ENCODE assay signal across 9 cellular contexts in the genomic region with DNA sequence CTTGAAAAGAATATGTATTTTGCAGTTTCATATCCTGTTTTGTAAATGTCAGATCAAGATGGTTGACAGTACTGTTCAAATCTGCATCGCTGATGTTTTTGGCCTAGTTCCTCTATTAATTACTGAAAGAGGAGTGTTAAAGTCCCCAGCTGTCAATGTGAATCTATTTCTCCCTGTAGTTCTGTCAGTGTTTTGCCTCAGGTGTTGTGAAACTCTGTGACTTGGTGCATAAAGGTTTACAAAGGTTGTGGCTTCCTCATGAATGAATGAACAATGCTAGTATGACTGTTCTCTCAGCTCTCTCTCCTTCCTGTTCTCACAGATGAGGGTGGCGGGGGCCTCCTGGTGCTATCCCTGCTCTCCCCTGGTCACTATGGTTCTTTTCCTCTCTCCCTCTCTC.
DNase-seq lines count a peak whose midpoint lies in the region; ATAC-seq and TF ChIP-seq lines count a peak whose summit lies in the region.
"Had no signal": no experiment of that assay in that cellular context is flagged by ENCODE, and none has a peak within 500 bp of the region (broad histone marks: within the 10 kb centered on the region; RNA-seq: fewer than 3 reads in every experiment).

No MANE protein-coding gene starts in this region.

- H3K4me1 Mint-ChIP-seq in activated naive CD4-positive, alpha-beta T cell treated with anti-CD3 and anti-CD28 coated beads for 36 hours (ENCODE audit: low read depth) = peaks cover 16% of the 10 kb centered on the region

- TF ChIP-seq CTCF in transverse colon (IDR thresholded peaks at IDR 0.05) = no peak

- peak overlapping the region in 9 of 11 experiments; percentile 4 to 60 (median 33); a peak in 9 of 22 replicates for H3K27ac ChIP-seq in BLaER1 treated with 17β-estradiol and CSF1 and Interleukin-3, amounts not matched to agents 10 nM and 100 nM
- H3K27ac ChIP-seq in transverse colon = no peak overlapping the region

- peak overlapping the region in 4 of 11 experiments; percentile 13 to 41 (median 30); a peak in 4 of 22 replicates for H3K4me2 ChIP-seq in BLaER1 treated with 17β-estradiol and CSF1 and Interleukin-3, amounts not matched to agents 10 nM and 100 nM

- no peak for TF ChIP-seq POLR2A in transverse colon (IDR thresholded peaks at IDR 0.05)

- no peak overlapping the region for H3K9ac ChIP-seq in BLaER1 treated with 17β-estradiol and CSF1 and Interleukin-3, amounts not matched to agents 10 nM and 100 nM

- peaks cover 82 to 100% (median 89%) of the 10 kb centered on the region in 11 experiments for H3K36me3 ChIP-seq in BLaER1 treated with 17β-estradiol and CSF1 and Interleukin-3, amounts not matched to agents 10 nM and 100 nM
- H3K36me3 ChIP-seq in transverse colon = peaks cover 0 to 54% (median 17%) of the 10 kb centered on the region in 4 donors

- 60 to 76% methylated on average over 1 to 2 of the region's 2 CpGs for WGBS in transverse colon (ENCODE audit: low coverage in 1 of 2), 2 donors

- CTCF ChIA-PET in activated naive CD4-positive, alpha-beta T cell treated with anti-CD3 and anti-CD28 coated beads for 36 hours (lab: Charles Lee) = interaction anchor here (0.6 to 1.1 kb wide), 2 partner anchors 294 to 296 kb away, joined by 3 to 4 read pairs; no protein-coding TSS in a partner anchor

- no peaks in the 10 kb centered on the region for H3K9me3 Mint-ChIP-seq in activated naive CD4-positive, alpha-beta T cell treated with anti-CD3 and anti-CD28 coated beads for 36 hours

- peak overlapping the region; percentile 20 for H3K27ac Mint-ChIP-seq in activated naive CD4-positive, alpha-beta T cell treated with anti-CD3 and anti-CD28 coated beads for 36 hours

- H3K36me3 Mint-ChIP-seq in activated naive CD4-positive, alpha-beta T cell treated with anti-CD3 and anti-CD28 coated beads for 36 hours (ENCODE audit: low read depth) = peaks cover 53% of the 10 kb centered on the region

- intact Hi-C loops in activated naive CD4-positive, alpha-beta T cell treated with anti-CD3 and anti-CD28 coated beads for 36 hours (cut with micrococcal nuclease) = loop anchor here (1.0 to 10.0 kb wide), 6 partner anchors 38 to 380 kb away; a partner anchor contains a TSS
- intact Hi-C loops in transverse colon (cut with DNase I; ENCODE audit: low total_unique reads) = no loop called here

- TF ChIP-seq EP300 in transverse colon (IDR thresholded peaks at IDR 0.05; ENCODE audit: low read depth) = no peak

- H3K9me3 ChIP-seq in BLaER1 treated with 17β-estradiol and CSF1 and Interleukin-3, amounts not matched to agents 10 nM and 100 nM (replicated peaks in 1 of 11) = 0 out of 22 replicates have a peak, but pooled peaks cover 0 to 4% (median 0%) of the 10 kb centered on the region in 11 experiments
- H3K9me3 ChIP-seq in transverse colon = no peaks in the 10 kb centered on the region

- peaks cover 0 to 19% (median 8%) of the 10 kb centered on the region in 10 experiments; a peak in 13 of 20 replicates for H3K4me1 ChIP-seq in BLaER1 treated with 17β-estradiol and CSF1 and Interleukin-3, amounts not matched to agents 10 nM and 100 nM
- no peaks in the 10 kb centered on the region for H3K4me1 ChIP-seq in transverse colon

- H3K27me3 Mint-ChIP-seq in activated naive CD4-positive, alpha-beta T cell treated with anti-CD3 and anti-CD28 coated beads for 36 hours (ENCODE audit: low read depth) = no peaks in the 10 kb centered on the region

- no peaks in the 10 kb centered on the region for H4K20me1 ChIP-seq in BLaER1 treated with 17β-estradiol and CSF1 and Interleukin-3, amounts not matched to agents 10 nM and 100 nM

- no peak overlapping the region for H3K4me3 Mint-ChIP-seq in activated naive CD4-positive, alpha-beta T cell treated with anti-CD3 and anti-CD28 coated beads for 36 hours

- in situ Hi-C loops in transverse colon (cut with MboI; ENCODE audit: low pct_ligation_motif_present in 1 of 4, low pct_unique_long_range_greater_than_20kb in 1 of 4, low sequenced_read_pairs in 3 of 4) = no loop called here
- in situ Hi-C loops in G401 (cut with HindIII; ENCODE audit: low sequenced_read_pairs) = no loop called here

- H3K4me3 ChIP-seq in BLaER1 treated with 17β-estradiol and CSF1 and Interleukin-3, amounts not matched to agents 10 nM and 100 nM = no peak overlapping the region
- H3K4me3 ChIP-seq in transverse colon = no peak overlapping the region

- H3K27me3 ChIP-seq in BLaER1 treated with 17β-estradiol and CSF1 and Interleukin-3, amounts not matched to agents 10 nM and 100 nM = no peaks in the 10 kb centered on the region
- no peaks in the 10 kb centered on the region for H3K27me3 ChIP-seq in transverse colon

- DNase-seq in activated naive CD4-positive, alpha-beta T cell treated with anti-CD3 and anti-CD28 coated beads for 36 hours = peak; percentile 76
- DNase-seq in transverse colon (no peak), G401 (ENCODE audit: low spot score) (no peak), T-helper 9 cell (no peak), NCI-H128 (lab: John Stamatoyannopoulos, UW; ENCODE audit: unreplicated experiment) (no peak)
- DNase-seq: NCI-H187 treated with DMSO at 0.1 percent for 48 hours had no signal

- ATAC-seq in GM19395 (IDR thresholded peaks at IDR 0.05; ENCODE audit: unreplicated experiment) = peak; percentile 99
- ATAC-seq in HG03196 (IDR thresholded peaks at IDR 0.05; ENCODE audit: unreplicated experiment) = peak; percentile 96

Comparison
In these comparisons a context has a peak if more than half of its experiments do, and no peak if none do; other contexts are left out.
1. H3K27ac ChIP-seq: peak in BLaER1 treated with 17β-estradiol and CSF1 and Interleukin-3, amounts not matched to agents 10 nM and 100 nM (9 of 11); none in transverse colon (0 of 4).